Comparison of ENCODE assay signal across 8 cellular contexts in the genomic region with DNA sequence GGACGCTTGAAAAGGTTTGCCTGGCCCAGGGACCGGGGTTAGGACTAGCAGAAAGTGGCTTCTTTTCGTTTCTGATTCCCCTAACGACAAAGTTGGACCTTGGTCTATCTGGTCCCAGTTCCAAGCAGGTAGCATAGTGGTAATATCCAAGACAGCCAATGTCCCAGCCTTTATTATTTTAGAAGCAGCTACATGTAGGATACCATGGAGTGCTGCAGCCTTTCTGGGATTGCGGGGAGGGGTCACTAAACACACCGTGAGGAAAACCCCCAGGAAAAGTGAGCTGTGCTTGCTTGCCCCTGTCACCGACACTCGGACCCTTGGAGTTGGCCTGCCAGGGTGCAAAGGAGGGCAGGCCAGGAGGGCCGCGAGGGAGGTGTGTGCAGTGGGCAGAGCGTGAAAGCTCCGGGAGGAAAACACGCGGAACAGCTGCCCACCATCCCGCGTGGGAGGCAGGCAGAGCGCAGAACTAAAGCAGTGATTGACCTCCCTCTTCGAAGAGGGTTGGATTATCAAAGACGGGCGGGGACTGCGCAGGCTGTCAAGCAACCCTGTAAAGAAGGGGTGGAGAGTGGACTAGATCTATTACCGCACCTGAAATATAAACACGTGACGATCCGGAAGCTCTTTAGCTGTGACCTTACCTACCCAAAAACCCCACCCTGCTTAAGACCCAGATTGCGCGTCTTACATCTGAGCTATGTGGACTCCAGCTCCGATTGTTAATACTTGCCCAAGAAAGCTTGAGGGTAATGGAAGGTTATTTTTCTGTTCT. TPM values are rescaled to one million over a fixed set of nuclear protein-coding genes. Genes with fewer than 3 reads are reported as not detected.
A peak's percentile ranks its signal among the peaks of the same experiment; 100 is the strongest.
DNase-seq lines count a peak whose midpoint lies in the region; ATAC-seq and TF ChIP-seq lines count a peak whose summit lies in the region.

No MANE protein-coding gene starts in this region.

- H3K27me3 ChIP-seq in ACC112 (ENCODE audit: insufficient read depth, low read length) (no peaks in the 10 kb centered on the region), transverse colon (no peaks in the 10 kb centered on the region)

- peaks cover 62% of the 10 kb centered on the region for H3K79me2 ChIP-seq in ACC112 (ENCODE audit: control insufficient read depth, insufficient read depth, low read length, unreplicated experiment)

- H3K4me1 Mint-ChIP-seq in naive B cell = peaks cover 16 to 32% (median 22%) of the 10 kb centered on the region in 3 donors

- no peaks in the 10 kb centered on the region for H3K9me3 ChIP-seq in transverse colon

- TF ChIP-seq POLR2A in transverse colon (IDR thresholded peaks at IDR 0.05) = peak; percentile 78

- intact Hi-C loops in transverse colon (cut with DNase I; ENCODE audit: low total_unique reads) = loop anchor here (10.0 kb wide), 1 partner anchor 53 kb away; no protein-coding TSS in a partner anchor

- peak overlapping the region; percentile 86 to 97 (median 90) for H3K4me3 Mint-ChIP-seq in naive B cell

- peaks cover 0 to 5% (median 0%) of the 10 kb centered on the region in 3 donors for H3K27me3 Mint-ChIP-seq in naive B cell

- ATAC-seq in GM18517 (IDR thresholded peaks at IDR 0.05; ENCODE audit: unreplicated experiment) (peak; percentile 42), HG03025 (IDR thresholded peaks at IDR 0.05; ENCODE audit: low FRiP score, unreplicated experiment) (peak; percentile 43), esophagus mucosa (peak; percentile 87), naive B cell (ENCODE audit: low read depth in 2 of 2) (peak; percentile 64 to 67)

- 0 out of 2 replicates have a peak, but pooled peaks cover 5% of the 10 kb centered on the region for H3K36me3 ChIP-seq in ACC112 (ENCODE audit: insufficient read depth, low read length)
- no peaks in the 10 kb centered on the region for H3K36me3 ChIP-seq in transverse colon

- peaks cover 6 to 8% of the 10 kb centered on the region in 2 donors for H3K36me3 Mint-ChIP-seq in naive B cell

- H3K4me1 ChIP-seq in ACC112 (ENCODE audit: control insufficient read depth, insufficient read depth, low read length, unreplicated experiment) = peaks cover 40% of the 10 kb centered on the region
- H3K4me1 ChIP-seq in transverse colon = peaks cover 19 to 51% (median 35%) of the 10 kb centered on the region in 4 donors

- in situ Hi-C loops in transverse colon (cut with MboI; ENCODE audit: low pct_ligation_motif_present in 1 of 4, low pct_unique_long_range_greater_than_20kb in 1 of 4, low sequenced_read_pairs in 3 of 4) = no loop called here

- peak overlapping the region; percentile 70 for H3K27ac ChIP-seq in ACC112 (ENCODE audit: low read depth, low read length)
- peak overlapping the region; percentile 88 to 98 (median 97) for H3K27ac ChIP-seq in transverse colon

- peak overlapping the region; percentile 67 to 99 (median 86) for H3K27ac Mint-ChIP-seq in naive B cell

- no peak for TF ChIP-seq EP300 in transverse colon (IDR thresholded peaks at IDR 0.05; ENCODE audit: low read depth)

- peaks cover 4 to 7% (median 5%) of the 10 kb centered on the region in 7 donors for H3K9me3 Mint-ChIP-seq in naive B cell

- peak overlapping the region; percentile 98 for H2AFZ ChIP-seq in ACC112 (ENCODE audit: low read length, unreplicated experiment)

- DNase-seq in NCI-H526 treated with DMSO at 0.1 percent for 48 hours (lab: John Stamatoyannopoulos, UW) = peak; percentile 44
- DNase-seq in activated CD8-positive, alpha-beta memory T cell treated with anti-CD3 and anti-CD28 coated beads, Interleukin-2, amount 50 U/mL, for 48 hours = peak; percentile 73
- peak; percentile 54 for DNase-seq in naive B cell
- DNase-seq in transverse colon = peak; percentile 78

- H3K4me3 ChIP-seq in ACC112 (ENCODE audit: low read depth, low read length) = peak overlapping the region; percentile 98
- peak overlapping the region; percentile 68 to 96 (median 92) for H3K4me3 ChIP-seq in transverse colon

- 5 to 21% methylated on average over 7 to 28 of the region's 28 CpGs for WGBS in transverse colon (ENCODE audit: low coverage in 1 of 2), 2 donors

- TF ChIP-seq CTCF in transverse colon (IDR thresholded peaks at IDR 0.05) = no peak

RNA-seq across cellular contexts. Expression of gene MAP4K3, which starts 0.6 kb away (rescaled TPM):
- total RNA-seq in esophagus mucosa (12.4 TPM), transverse colon (100 to 1,000 TPM in 2 of 4 donors, 10 to 100 TPM in 2; 42.6 to 131 (median 91.8) TPM)
- 1 to 10 TPM in 5 of 6 donors, under 1 TPM in 1; 0.76 to 2.9 (median 2.1) TPM for polyA plus RNA-seq in naive B cell (ENCODE audit: low read depth in 6 of 6)

Comparison
In these comparisons a context has a peak if more than half of its experiments do, and no peak if none do; other contexts are left out.
1. Peak in every context shown above with its lines: DNase-seq, ATAC-seq, H3K4me3 ChIP-seq and H3K27ac ChIP-seq.